ENCODE assay signal across 8 cellular contexts in the genomic region with DNA sequence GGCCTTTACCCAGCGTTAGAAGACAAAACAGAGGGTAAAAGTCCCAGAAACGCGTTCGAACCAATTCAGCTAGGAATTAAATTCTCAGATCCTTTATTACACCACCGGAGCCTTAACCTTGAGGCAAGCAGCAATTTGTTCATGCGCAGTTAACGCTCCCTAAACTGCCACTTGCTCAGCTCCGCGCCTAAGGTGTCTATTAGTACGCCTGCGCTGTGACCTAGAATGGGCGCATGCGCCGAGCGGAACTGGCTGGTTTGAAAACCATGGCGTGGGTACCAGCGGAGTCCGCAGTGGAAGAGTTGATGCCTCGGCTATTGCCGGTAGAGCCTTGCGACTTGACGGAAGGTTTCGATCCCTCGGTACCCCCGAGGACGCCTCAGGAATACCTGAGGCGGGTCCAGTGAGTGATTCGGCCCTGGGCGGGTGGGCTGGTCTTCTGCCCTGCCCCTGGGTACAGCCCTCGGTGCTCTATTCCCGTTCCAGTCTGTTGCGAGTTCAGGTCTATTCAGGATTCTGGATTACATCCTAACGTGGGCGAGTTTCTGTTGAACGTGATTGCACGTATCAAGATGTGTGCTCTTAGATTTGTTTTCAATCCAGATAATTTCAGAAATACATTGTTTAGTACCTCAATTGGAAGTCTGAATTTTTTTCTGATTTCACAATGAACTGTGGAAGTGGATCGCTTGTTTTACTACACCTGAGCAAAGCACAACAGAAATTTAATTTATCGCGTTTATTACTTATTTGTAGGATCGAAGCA. TPM values are rescaled to one million over a fixed set of nuclear protein-coding genes. Genes with fewer than 3 reads are reported as not detected.
DNase-seq lines count a peak whose midpoint lies in the region; ATAC-seq and TF ChIP-seq lines count a peak whose summit lies in the region.

Gene GEMIN2, plus strand, starts transcription at position 251 of the 766 bp plus-strand sequence. Its CDS starts 16 bp downstream, at position 267.

- DNase-seq in CMK (ENCODE audit: low read depth) (peak; percentile 49), GM20000 (ENCODE audit: low spot score) (peak; percentile 90), HT-29 (ENCODE audit: low spot score) (peak; percentile 94), NOMO-1 (lab: John Stamatoyannopoulos, UW; ENCODE audit: unreplicated experiment in 2 of 2) (peak; percentile 93 to 97), medulla oblongata (ENCODE audit: extremely low spot score) (peak; percentile 97)
- peak; percentile 91 to 92 (median 91) for DNase-seq in effector memory CD8-positive, alpha-beta T cell
- peak; percentile 93 for DNase-seq in stimulated activated CD8-positive, alpha-beta memory T cell treated with anti-CD3 and anti-CD28 coated beads, Interleukin-12 subunit alpha, Interleukin-12 subunit beta, amount 100 ng/mL, for 1 hour (ENCODE audit: low read depth)

- peak within 1 kb of the TSS; percentile 94 to 96 for H3K27ac Mint-ChIP-seq in effector memory CD8-positive, alpha-beta T cell

- H3K4me1 Mint-ChIP-seq in effector memory CD8-positive, alpha-beta T cell (ENCODE audit: low read depth in 2 of 2), result peaks cover 9 to 15% of the 10 kb centered on the region in 2 donors

- POLR2A ChIA-PET in activated CD8-positive, alpha-beta memory T cell treated with anti-CD3 and anti-CD28 coated beads for 36 hours (lab: Charles Lee), result interaction anchor here (0.6 to 1.9 kb wide), 5 partner anchors 10 to 318 kb away, joined by 3 to 20 read pairs (median 9); partner anchors contain the start of genes FBXO33, SEC23A and TRAPPC6B

- peaks cover 0 to 8% of the 10 kb centered on the region in 2 donors for H3K27me3 Mint-ChIP-seq in effector memory CD8-positive, alpha-beta T cell

- CTCF ChIA-PET in activated CD8-positive, alpha-beta memory T cell treated with anti-CD3 and anti-CD28 coated beads for 36 hours (lab: Charles Lee), result interaction anchor here (0.6 to 1.5 kb wide), 5 partner anchors 10 to 56 kb away, joined by 3 read pairs; partner anchors contain the start of genes SEC23A and TRAPPC6B

- H3K4me3 Mint-ChIP-seq in effector memory CD8-positive, alpha-beta T cell, result peak within 1 kb of the TSS; percentile 97

- H3K9me3 Mint-ChIP-seq in effector memory CD8-positive, alpha-beta T cell, result no peaks in the 10 kb centered on the region

- H3K36me3 Mint-ChIP-seq in effector memory CD8-positive, alpha-beta T cell (ENCODE audit: insufficient read depth), result peaks cover 25% of the 10 kb centered on the region

- ATAC-seq in effector memory CD8-positive, alpha-beta T cell (replicated peaks), result peak; percentile 94

- no peak for TF ChIP-seq CTCF in GM20000 (IDR thresholded peaks at IDR 0.05; ENCODE audit: extremely low read depth, missing control alignments)

RNA-seq across cellular contexts. Expression of gene GEMIN2, which starts in this region (rescaled TPM):
- 10.3 and 15.7 TPM in 2 replicates for total RNA-seq in HT-29 (2014; rRNA removed; shearing (Covaris generic))
- total RNA-seq in activated CD8-positive, alpha-beta memory T cell treated with anti-CD3 and anti-CD28 coated beads for 36 hours, result 10 to 100 TPM; 18.3 to 21.3 TPM

Comparison
In these comparisons a context has a peak if more than half of its experiments do, and no peak if none do; other contexts are left out.
1. Peak in every context shown above with its lines: DNase-seq and ATAC-seq.